In the genomic region with DNA sequence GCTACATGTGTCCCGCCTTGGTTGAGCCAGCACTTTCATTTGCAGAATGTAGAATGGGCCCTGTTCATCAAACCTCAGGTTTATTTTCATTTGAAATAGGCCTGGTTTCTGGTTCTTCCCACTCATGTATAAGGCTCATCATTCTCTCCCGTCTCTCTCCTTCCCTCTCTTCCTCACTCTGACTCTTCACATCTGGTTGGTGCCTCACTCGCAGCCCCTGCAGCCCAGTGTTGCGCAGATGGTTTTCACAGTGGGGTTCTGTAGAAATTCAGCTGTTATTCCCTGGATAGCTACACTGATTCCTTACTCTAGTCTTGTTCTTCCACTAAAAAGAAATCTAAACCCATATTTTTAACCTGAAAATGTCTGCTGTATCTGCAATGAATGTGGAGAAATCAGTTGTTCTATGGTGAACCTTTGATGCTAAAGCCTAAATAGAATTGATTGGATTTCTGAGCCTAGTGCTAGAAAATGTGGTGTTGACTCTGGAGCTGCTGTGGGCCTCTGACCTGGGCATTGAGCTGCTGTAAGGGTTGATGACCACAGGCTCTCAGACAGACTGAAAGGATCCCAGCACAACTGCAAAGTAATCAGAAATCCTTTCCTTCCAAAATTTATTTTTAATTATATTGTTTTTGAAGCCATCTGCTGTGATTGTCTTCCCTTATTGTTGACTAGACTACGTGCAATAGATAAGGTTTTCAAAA, we compare ENCODE assay signal across 21 cellular contexts.
"Had no signal": no experiment of that assay in that cellular context is flagged by ENCODE, and none has a peak within 500 bp of the region (broad histone marks: within the 10 kb centered on the region; RNA-seq: fewer than 3 reads in every experiment).

No MANE protein-coding gene starts in this region.

- H3K36me3 Mint-ChIP-seq: activated naive CD8-positive, alpha-beta T cell treated with anti-CD3 and anti-CD28 coated beads for 36 hours had no signal

- ATAC-seq: SK-N-SH treated with all-trans-retinoic acid at 6 μM for 48 hours had no signal

- H3K4me1 ChIP-seq: spleen, uterus had no signal

- H3K9me3 Mint-ChIP-seq: activated naive CD8-positive, alpha-beta T cell treated with anti-CD3 and anti-CD28 coated beads for 36 hours; activated T-helper 1 cell treated with anti-CD3 and anti-CD28 coated beads, Interleukin-12 subunit alpha, Interleukin-12 subunit beta, Interleukin-2, Interleukin-4 antibody, amounts not matched to agents 30 ng/mL and 10 ng/mL and 1 ng/mL, durations not matched to agents 14 hours and 24 hours and 36 hours; memory B cell had no signal

- H3K36me3 ChIP-seq: cardiac muscle cell, pancreas, uterus had no signal

- H3K4me3 Mint-ChIP-seq: activated naive CD8-positive, alpha-beta T cell treated with anti-CD3 and anti-CD28 coated beads for 36 hours; activated T-helper 1 cell treated with anti-CD3 and anti-CD28 coated beads, Interleukin-12 subunit alpha, Interleukin-12 subunit beta, Interleukin-2, Interleukin-4 antibody, amounts not matched to agents 30 ng/mL and 10 ng/mL and 1 ng/mL, durations not matched to agents 14 hours and 24 hours and 36 hours; memory B cell had no signal

- H3K27ac ChIP-seq: cardiac muscle cell, coronary artery, heart left ventricle, pancreas, sigmoid colon, spleen, tibial artery, uterus had no signal

- H3K4me1 Mint-ChIP-seq: activated naive CD8-positive, alpha-beta T cell treated with anti-CD3 and anti-CD28 coated beads for 36 hours; memory B cell had no signal

- H3K27ac Mint-ChIP-seq: activated naive CD8-positive, alpha-beta T cell treated with anti-CD3 and anti-CD28 coated beads for 36 hours; activated T-helper 1 cell treated with anti-CD3 and anti-CD28 coated beads, Interleukin-12 subunit alpha, Interleukin-12 subunit beta, Interleukin-2, Interleukin-4 antibody, amounts not matched to agents 30 ng/mL and 10 ng/mL and 1 ng/mL, durations not matched to agents 14 hours and 24 hours and 36 hours; memory B cell had no signal

- DNase-seq: activated CD4-positive, alpha-beta T cell treated with anti-CD3 and anti-CD28 coated beads, Interleukin-2, amount 50 U/mL, for 1 hour; activated CD4-positive, CD25-positive, alpha-beta regulatory T cell; activated CD8-positive, alpha-beta memory T cell treated with anti-CD3 and anti-CD28 coated beads, Interleukin-2, amount 50 U/mL, for 4 hours; activated gamma-delta T cell treated with Interleukin-2 at 50 U/mL for 16 hours; activated naive CD8-positive, alpha-beta T cell treated with anti-CD3 and anti-CD28 coated beads for 36 hours; amniotic stem cell; heart left ventricle; pancreas; sigmoid colon; spleen; stimulated activated CD8-positive, alpha-beta memory T cell treated with anti-CD3 and anti-CD28 coated beads, Interleukin-4, amount 100 ng/mL, for 48 hours; stimulated activated naive CD4-positive, alpha-beta T cell treated with Interleukin-2 at 50 U/mL for 16 hours; T-helper 1 cell; T-helper 9 cell; tibial artery; uterus had no signal

- H3K27me3 Mint-ChIP-seq: activated naive CD8-positive, alpha-beta T cell treated with anti-CD3 and anti-CD28 coated beads for 36 hours; memory B cell had no signal

- H3K9me3 ChIP-seq: heart left ventricle, pancreas, sigmoid colon, spleen, tibial artery, uterus had no signal

- H3K4me3 ChIP-seq: cardiac muscle cell, coronary artery, heart left ventricle, pancreas, sigmoid colon, spleen, tibial artery, uterus had no signal

- H3K27me3 ChIP-seq: cardiac muscle cell, heart left ventricle, pancreas, sigmoid colon, spleen, tibial artery, uterus had no signal
